Comparison of ENCODE assay signal across 8 cellular contexts in genomic region chr19:35495107-35496064, GRCh38.
DNase-seq lines count a peak whose midpoint lies in the region; ATAC-seq and TF ChIP-seq lines count a peak whose summit lies in the region.

No MANE protein-coding gene starts in this region.

- DNase-seq in GM12865 (ENCODE audit: low read depth) (peak; percentile 76), NCI-H1694 treated with DMSO at 0.1 percent for 48 hours (lab: John Stamatoyannopoulos, UW) (peak; percentile 65), left kidney (ENCODE audit: low read depth, low spot score) (peak; percentile 83)
- peak; percentile 70 to 71 for DNase-seq in activated CD4-positive, alpha-beta T cell treated with anti-CD3 and anti-CD28 coated beads for 24 hours (ENCODE audit: low read depth in 2 of 2)
- DNase-seq in central memory CD8-positive, alpha-beta T cell (ENCODE audit: low spot score in 2 of 2), result peak; percentile 41 to 51
- peak; percentile 81 to 92 for DNase-seq in stimulated activated CD4-positive, alpha-beta T cell treated with anti-CD3 and anti-CD28 coated beads, Interleukin-4, amount 100 ng/mL, for 4 hours

- peak; percentile 94 for TF ChIP-seq CTCF in 22Rv1 (IDR thresholded peaks at IDR 0.05)
- peak; percentile 100 for TF ChIP-seq CTCF in GM12865 (IDR thresholded peaks at IDR 0.05; ENCODE audit: insufficient read depth, low read depth, low read length, missing control alignments)

- peaks cover 9% of the 10 kb centered on the region for H3K4me1 Mint-ChIP-seq in central memory CD8-positive, alpha-beta T cell

- H3K36me3 Mint-ChIP-seq in central memory CD8-positive, alpha-beta T cell (ENCODE audit: insufficient read depth), result peaks cover 2% of the 10 kb centered on the region

- H3K27me3 Mint-ChIP-seq in central memory CD8-positive, alpha-beta T cell, result peaks cover 24% of the 10 kb centered on the region

- no peak overlapping the region for H3K27ac ChIP-seq in 22Rv1

- no peak overlapping the region for H3K4me3 Mint-ChIP-seq in central memory CD8-positive, alpha-beta T cell

- ATAC-seq in central memory CD8-positive, alpha-beta T cell (replicated peaks; ENCODE audit: extremely low read depth, poor library complexity, severe bottlenecking), result peak; percentile 68
- ATAC-seq in GM18519 (IDR thresholded peaks at IDR 0.05; ENCODE audit: low FRiP score, unreplicated experiment), result no peak

- H3K9me3 Mint-ChIP-seq in central memory CD8-positive, alpha-beta T cell, result no peaks in the 10 kb centered on the region

- H3K27ac Mint-ChIP-seq in central memory CD8-positive, alpha-beta T cell (ENCODE audit: low read depth), result no peak overlapping the region

- no peak overlapping the region for H3K4me3 ChIP-seq in GM12865 (ENCODE audit: low read depth, low read length)
